Comparison of ENCODE assay signal across 18 cellular contexts in genomic region chr3:34687671-34688070, GRCh38.
A peak's percentile ranks its signal among the peaks of the same experiment; 100 is the strongest.
DNase-seq lines count a peak whose midpoint lies in the region; ATAC-seq and TF ChIP-seq lines count a peak whose summit lies in the region.
"Had no signal": no experiment of that assay in that cellular context is flagged by ENCODE, and none has a peak within 500 bp of the region (broad histone marks: within the 10 kb centered on the region; RNA-seq: fewer than 3 reads in every experiment).

No MANE protein-coding gene starts in this region.

- peak; percentile 62 for ATAC-seq in upper lobe of right lung
- ATAC-seq: A549, GM12878, HepG2 had no signal

- no peak for TF ChIP-seq POLR2A in thyroid gland (IDR thresholded peaks at IDR 0.05)

- no peaks in the 10 kb centered on the region for H3K9me3 ChIP-seq in upper lobe of right lung
- no peaks in the 10 kb centered on the region for H3K9me3 ChIP-seq in thyroid gland
- H3K9me3 ChIP-seq in colonic mucosa, result no peaks in the 10 kb centered on the region
- H3K9me3 ChIP-seq: A549, HAP-1 had no signal

- DNase-seq in G401 (ENCODE audit: low spot score) (peak; percentile 43), cerebellar cortex (ENCODE audit: low spot score) (peak; percentile 30), myocyte (ENCODE audit: low read depth) (peak; percentile 69), upper lobe of right lung (no peak), thyroid gland (no peak), colonic mucosa (no peak), NCI-H226 (no peak)
- DNase-seq: AML-193; CD4-positive, alpha-beta T cell; DMS153; DMS79; GM23248 had no signal

- H3K4me3 ChIP-seq in upper lobe of right lung (no peak overlapping the region), thyroid gland (replicated peaks in 1 of 3) (no peak overlapping the region), colonic mucosa (no peak overlapping the region)
- H3K4me3 ChIP-seq: A549, GM12878, GM23248, HAP-1 had no signal

- H3K27me3 ChIP-seq in upper lobe of right lung, result no peaks in the 10 kb centered on the region
- H3K27me3 ChIP-seq in thyroid gland, result no peaks in the 10 kb centered on the region
- H3K27me3 ChIP-seq in colonic mucosa, result no peaks in the 10 kb centered on the region

- TF ChIP-seq CTCF in upper lobe of right lung (IDR thresholded peaks at IDR 0.05), result no peak
- TF ChIP-seq CTCF in thyroid gland (IDR thresholded peaks at IDR 0.05), result no peak
- no peak for TF ChIP-seq CTCF in colonic mucosa (IDR thresholded peaks at IDR 0.05)

- 86 to 90% methylated on average over 1 of the region's 1 CpG for WGBS in thyroid gland, 2 donors

- H3K36me3 ChIP-seq in upper lobe of right lung (no peaks in the 10 kb centered on the region), thyroid gland (no peaks in the 10 kb centered on the region), colonic mucosa (no peaks in the 10 kb centered on the region)
- H3K36me3 ChIP-seq: HAP-1 had no signal

- H3K4me1 ChIP-seq in upper lobe of right lung (no peaks in the 10 kb centered on the region), thyroid gland (no peaks in the 10 kb centered on the region), colonic mucosa (no peaks in the 10 kb centered on the region)
- H3K4me1 ChIP-seq: A549, HAP-1 had no signal

- H3K9ac ChIP-seq in colonic mucosa (ENCODE audit: low read depth in 2 of 2, low read length in 2 of 2), result no peak overlapping the region
- H3K9ac ChIP-seq: GM23248 had no signal

- H3K27ac ChIP-seq in upper lobe of right lung (no peak overlapping the region), thyroid gland (no peak overlapping the region), colonic mucosa (no peak overlapping the region)
- H3K27ac ChIP-seq: 22Rv1, A549, C4-2B, GM23248 had no signal

- intact Hi-C loops in upper lobe of right lung (cut with DNase I), result no loop called here
- intact Hi-C loops in thyroid gland (cut with DNase I), result loop anchor here (10.0 kb wide), 1 partner anchor 803 kb away; no protein-coding TSS in a partner anchor
- intact Hi-C loops in colonic mucosa (cut with DNase I), result no loop called here

- in situ Hi-C loops in G401 (cut with HindIII; ENCODE audit: low sequenced_read_pairs), result no loop called here

Comparison
In these comparisons a context has a peak if more than half of its experiments do, and no peak if none do; other contexts are left out.
1. DNase-seq: peak in G401 (single experiment), cerebellar cortex (single experiment) and myocyte (single experiment); none in upper lobe of right lung (single experiment), thyroid gland (0 of 2), colonic mucosa (single experiment) and NCI-H226 (single experiment).